Comparison of ENCODE assay signal across 11 cellular contexts in genomic region chr20:3164043-3164762, GRCh38.
"Had no signal": no experiment of that assay in that cellular context is flagged by ENCODE, and none has a peak within 500 bp of the region (broad histone marks: within the 10 kb centered on the region; RNA-seq: fewer than 3 reads in every experiment).

No MANE protein-coding gene starts in this region.

- H3K4me3 Mint-ChIP-seq: activated CD4-positive, alpha-beta T cell treated with anti-CD3 and anti-CD28 coated beads for 36 hours; activated CD8-positive, alpha-beta T cell treated with anti-CD3 and anti-CD28 coated beads for 36 hours had no signal

- H3K4me1 ChIP-seq: colonic mucosa, foreskin keratinocyte had no signal

- DNase-seq: activated CD4-positive, alpha-beta T cell treated with anti-CD3 and anti-CD28 coated beads for 36 hours; activated CD8-positive, alpha-beta memory T cell treated with anti-CD3 and anti-CD28 coated beads, Interleukin-2, amount 50 U/mL, for 4 hours; activated CD8-positive, alpha-beta T cell treated with anti-CD3 and anti-CD28 coated beads for 36 hours; activated naive CD4-positive, alpha-beta T cell; colonic mucosa; foreskin keratinocyte; kidney; midbrain had no signal

- H3K27ac Mint-ChIP-seq: activated CD4-positive, alpha-beta T cell treated with anti-CD3 and anti-CD28 coated beads for 36 hours; activated CD8-positive, alpha-beta T cell treated with anti-CD3 and anti-CD28 coated beads for 36 hours had no signal

- H3K9me3 ChIP-seq: colonic mucosa, thyroid gland, vagina had no signal

- H3K9me3 Mint-ChIP-seq: activated CD8-positive, alpha-beta T cell treated with anti-CD3 and anti-CD28 coated beads for 36 hours had no signal

- H3K36me3 ChIP-seq: colonic mucosa, thyroid gland, vagina had no signal

- H3K4me3 ChIP-seq: colonic mucosa, thyroid gland had no signal

- H3K27ac ChIP-seq: colonic mucosa, foreskin keratinocyte, skin epidermis, vagina had no signal

- H3K27me3 ChIP-seq: colonic mucosa, thyroid gland, vagina had no signal

- ATAC-seq: activated CD4-positive, alpha-beta T cell treated with anti-CD3 and anti-CD28 coated beads for 36 hours; activated CD8-positive, alpha-beta T cell treated with anti-CD3 and anti-CD28 coated beads for 36 hours; foreskin keratinocyte had no signal
